In the genomic region with DNA sequence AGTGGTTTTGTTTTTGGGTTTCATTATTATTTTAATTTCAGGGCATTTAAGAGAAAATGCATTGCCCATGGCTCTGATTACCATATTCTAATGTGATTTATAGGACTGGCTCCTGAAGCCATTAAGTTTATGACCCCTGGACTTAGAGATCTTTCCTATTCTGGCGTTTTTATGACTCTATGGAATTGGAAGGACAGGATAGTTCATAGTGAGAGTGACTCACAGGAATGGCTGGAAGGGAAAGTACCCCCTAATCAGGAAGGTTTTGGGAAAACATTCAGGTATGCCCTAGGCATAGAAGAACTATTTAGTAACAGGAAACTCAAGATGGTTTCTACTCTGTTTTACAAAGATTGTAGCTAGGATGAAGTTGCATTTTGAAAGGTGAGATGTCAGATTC, we compare ENCODE assay signal across 20 cellular contexts.
DNase-seq lines count a peak whose midpoint lies in the region; ATAC-seq, FAIRE-seq and TF ChIP-seq lines count a peak whose summit lies in the region.
"Had no signal": no experiment of that assay in that cellular context is flagged by ENCODE, and none has a peak within 500 bp of the region (broad histone marks: within the 10 kb centered on the region; RNA-seq: fewer than 3 reads in every experiment).

No MANE protein-coding gene starts in this region.

- no peak for TF ChIP-seq POLR2A in HepG2 (IDR thresholded peaks at IDR 0.05; ENCODE audit: insufficient read depth in 1 of 2, low read depth in 2 of 2, low read length in 2 of 2)

- H3K27me3 ChIP-seq in Panc1 (ENCODE audit: control insufficient read depth, insufficient read depth, low read length) (no peaks in the 10 kb centered on the region), HepG2 (ENCODE audit: control insufficient read depth in 1 of 2, insufficient read depth in 2 of 2, low read length in 2 of 2) (no peaks in the 10 kb centered on the region)
- H3K27me3 ChIP-seq: ascending aorta, esophagus squamous epithelium, suprapubic skin had no signal

- DNase-seq in Panc1 (ENCODE audit: low read depth, low spot score) (no peak), fibroblast of pulmonary artery (ENCODE audit: low read depth) (peak; percentile 42), omental fat pad (ENCODE audit: low spot score) (no peak), NCI-H774 (lab: John Stamatoyannopoulos, UW) (no peak), HepG2 (ENCODE audit: low spot score) (no peak), C1 segment of cervical spinal cord (lab: John Stamatoyannopoulos, UW) (no peak), inferior parietal cortex (ENCODE audit: extremely low spot score) (no peak)
- DNase-seq: esophagus squamous epithelium; naive thymus-derived CD8-positive, alpha-beta T cell; NCI-H2081; NCI-H748 treated with DMSO at 0.1 percent for 48 hours; right cardiac atrium; stimulated activated CD4-positive, alpha-beta T cell treated with anti-CD3 and anti-CD28 coated beads, Interleukin-1b, Interleukin-23, amount 100 ng/mL, for 48 hours; T-helper 17 cell had no signal

- 0% methylated on average over 1 of the region's 1 CpG for WGBS in HepG2 (ENCODE audit: low lambda C conversion rate)

- H3K4me2 ChIP-seq in HepG2 (ENCODE audit: low read depth, low read length) = no peak overlapping the region

- TF ChIP-seq CTCF in Panc1 (IDR thresholded peaks at IDR 0.05) (no peak), fibroblast of pulmonary artery (IDR thresholded peaks at IDR 0.05; ENCODE audit: low read length, missing control alignments) (no peak), omental fat pad (IDR thresholded peaks at IDR 0.05) (no peak), HepG2 (CRISPR knock-in tag; IDR thresholded peaks at IDR 0.05) (no peak)

- in situ Hi-C loops in Panc1 (cut with HindIII; ENCODE audit: low pct_unique_long_range_greater_than_20kb, low sequenced_read_pairs) = no loop called here
- in situ Hi-C loops in HepG2 (cut with HindIII; ENCODE audit: extremely low pct_ligation_motif_present, low pct_unique_long_range_greater_than_20kb) = loop anchor here (25.0 kb wide), 1 partner anchor 276 kb away; no protein-coding TSS in a partner anchor

- no TSS peak for BruUV-seq in Panc1 (replicated peaks; lab: Mats Ljungman, UMichigan)
- no TSS peak for BruUV-seq in HepG2 (replicated peaks; lab: Mats Ljungman, UMichigan)

- TF ChIP-seq RAD21 in HepG2 (CRISPR knock-in tag; IDR thresholded peaks at IDR 0.05) = no peak

- no peaks in the 10 kb centered on the region for H3K79me2 ChIP-seq in HepG2 (ENCODE audit: insufficient read depth, low read length)

- H3K4me1 ChIP-seq in ES-I3 (ENCODE audit: insufficient read depth, low read length) (peaks cover 18% of the 10 kb centered on the region), Panc1 (ENCODE audit: control insufficient read depth, insufficient read depth, low read length) (no peaks in the 10 kb centered on the region), HepG2 (ENCODE audit: insufficient read depth, low read length) (no peaks in the 10 kb centered on the region)
- H3K4me1 ChIP-seq: ascending aorta, esophagus squamous epithelium, suprapubic skin had no signal

- FAIRE-seq in HepG2 (lab: Jason Lieb, UNC) = no peak
- FAIRE-seq: D721Med, GM19239 had no signal

- H4K20me1 ChIP-seq in HepG2 (ENCODE audit: insufficient read depth, low read length) = no peaks in the 10 kb centered on the region

- CTCF ChIA-PET in Panc1 (lab: Charles Lee) (no interaction called here), HepG2 (lab: Yijun Ruan, JAX; ENCODE audit: low intra/inter-chr PET ratio, low total read pairs) (no interaction called here)

- no peak overlapping the region for H3K4me3 ChIP-seq in Panc1 (ENCODE audit: low read depth in 2 of 2, low read length in 2 of 2)
- H3K4me3 ChIP-seq in fibroblast of pulmonary artery (replicated peaks; ENCODE audit: low read depth, low read length) = no peak overlapping the region
- H3K4me3 ChIP-seq in HepG2 (replicated peaks in 1 of 3; ENCODE audit: insufficient read depth in 1 of 3, low read depth in 2 of 3, low read length in 3 of 3) = no peak overlapping the region
- H3K4me3 ChIP-seq: ascending aorta, esophagus squamous epithelium, suprapubic skin had no signal

- H3K9ac ChIP-seq in ES-I3 (ENCODE audit: low read depth, low read length) (peak overlapping the region; percentile 14; the same call in 1 of the 2 replicates), HepG2 (ENCODE audit: insufficient read depth, low read depth, low read length) (no peak overlapping the region)

- TF ChIP-seq EP300 in HepG2 (IDR thresholded peaks at IDR 0.05; ENCODE audit: low read depth in 2 of 2, low read length in 2 of 2) (no peak), HepG2 (CRISPR knock-in tag; IDR thresholded peaks at IDR 0.05; ENCODE audit: borderline replicate concordance) (no peak)

- no peak overlapping the region for H2AFZ ChIP-seq in HepG2 (ENCODE audit: low read length)

- H3K27ac ChIP-seq in Panc1 (ENCODE audit: low read length) (no peak overlapping the region), HepG2 (ENCODE audit: extremely low read length, insufficient read depth, low read length) (no peak overlapping the region)
- H3K27ac ChIP-seq: ascending aorta, esophagus squamous epithelium, suprapubic skin had no signal

- H3K36me3 ChIP-seq in ES-I3 (ENCODE audit: insufficient read depth, low read length) = no peaks in the 10 kb centered on the region
- H3K36me3 ChIP-seq in Panc1 (ENCODE audit: control insufficient read depth, insufficient read depth, low read length) = no peaks in the 10 kb centered on the region
- H3K36me3 ChIP-seq in HepG2 (replicated peaks in 1 of 2; ENCODE audit: control insufficient read depth in 1 of 2, insufficient read depth in 2 of 2, low read length in 2 of 2) = no peaks in the 10 kb centered on the region
- H3K36me3 ChIP-seq: ascending aorta, esophagus squamous epithelium, suprapubic skin had no signal

- ATAC-seq in Panc1 (0 out of 2 replicates have a peak, but pooled peaks have one; percentile 42), omental fat pad (ENCODE audit: low FRiP score) (peak; percentile 60), HepG2 (no peak)
- ATAC-seq: activated CD4-positive, CD25-positive, alpha-beta regulatory T cell treated with anti-CD3 and anti-CD28 coated beads, Interleukin-2, amount 50 U/mL, for 24 hours; naive thymus-derived CD8-positive, alpha-beta T cell; right cardiac atrium; T-helper 17 cell had no signal

- H3K9me3 ChIP-seq in ES-I3 (ENCODE audit: control insufficient read depth, insufficient read depth, low read length) = peaks cover 8% of the 10 kb centered on the region
- no peaks in the 10 kb centered on the region for H3K9me3 ChIP-seq in Panc1 (ENCODE audit: control insufficient read depth, insufficient read depth, low read depth, low read length)
- H3K9me3 ChIP-seq in HepG2 (ENCODE audit: low read length) = no peaks in the 10 kb centered on the region
- H3K9me3 ChIP-seq: ascending aorta, esophagus squamous epithelium, suprapubic skin had no signal

- intact Hi-C loops in Panc1 (cut with micrococcal nuclease; ENCODE audit: unreplicated experiment) = no loop called here
- intact Hi-C loops in HepG2 (cut with micrococcal nuclease; ENCODE audit: unreplicated experiment) = no loop called here

- POLR2A ChIA-PET in Panc1 (lab: Charles Lee) (no interaction called here), HepG2 (lab: Yijun Ruan, JAX) (no interaction called here)

TF ChIP-seq in HepG2, 621 proteins besides CTCF, POLR2A, EP300 and RAD21:
- TF ChIP-seq ZNF552 (CRISPR knock-in tag; IDR thresholded peaks at IDR 0.05; ENCODE audit: borderline replicate concordance) = no peak
- no peak for TF ChIP-seq MAFK (conservative IDR thresholded peaks at IDR 0.05 in 1 of 2, IDR thresholded peaks at IDR 0.05 in 1 of 2; ENCODE audit: low read length in 2 of 2)
- TF ChIP-seq, protein P1, sequence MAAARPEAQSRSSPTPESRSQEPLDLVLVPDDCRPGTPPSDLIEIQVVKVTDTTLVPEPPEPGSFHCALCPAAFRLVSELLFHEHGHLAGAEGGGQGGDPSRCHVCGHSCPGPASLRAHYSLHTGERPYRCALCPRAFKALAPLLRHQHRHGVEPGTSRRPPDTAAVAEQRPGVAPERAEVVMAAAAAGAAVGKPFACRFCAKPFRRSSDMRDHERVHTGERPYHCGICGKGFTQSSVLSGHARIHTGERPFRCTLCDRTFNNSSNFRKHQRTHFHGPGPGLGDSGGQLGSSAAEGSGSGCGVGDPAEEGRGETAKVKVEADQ (CRISPR knock-in tag; IDR thresholded peaks at IDR 0.05; ENCODE audit: borderline replicate concordance) = no peak
